7 cellular contexts compared by ENCODE assay signal in genomic region chr2:172698041-172698863, GRCh38. TPM values are rescaled to one million over a fixed set of nuclear protein-coding genes. Genes with fewer than 3 reads are reported as not detected.
A peak's percentile ranks its signal among the peaks of the same experiment; 100 is the strongest.
DNase-seq lines count a peak whose midpoint lies in the region; ATAC-seq and TF ChIP-seq lines count a peak whose summit lies in the region.

No MANE protein-coding gene starts in this region.

- peak; percentile 76 for ATAC-seq in GM18520 (IDR thresholded peaks at IDR 0.05; ENCODE audit: unreplicated experiment)
- ATAC-seq in HG02588 (IDR thresholded peaks at IDR 0.05; ENCODE audit: unreplicated experiment), result peak; percentile 92

- intact Hi-C loops in dorsolateral prefrontal cortex (cut with DNase I), result no loop called here

- H3K4me1 ChIP-seq in BE2C, result no peaks in the 10 kb centered on the region

- H3K9me3 ChIP-seq in BE2C, result no peaks in the 10 kb centered on the region

- H3K4me3 ChIP-seq in BE2C (ENCODE audit: low read depth, low read length) (no peak overlapping the region), dorsolateral prefrontal cortex (no peak overlapping the region)

- DNase-seq in NOMO-1 treated with DMSO at 0.1 percent for 48 hours (lab: John Stamatoyannopoulos, UW; ENCODE audit: unreplicated experiment) (peak; percentile 69), erythroblast (lab: John Stamatoyannopoulos, UW) (peak; percentile 26 to 59), BE2C (no peak), NCI-H82 treated with DMSO at 0.1 percent for 48 hours (lab: John Stamatoyannopoulos, UW; ENCODE audit: unreplicated experiment) (no peak), dorsolateral prefrontal cortex (no peak)

- no peaks in the 10 kb centered on the region for H3K36me3 ChIP-seq in BE2C

- H3K27me3 ChIP-seq in BE2C (no peaks in the 10 kb centered on the region), dorsolateral prefrontal cortex (no peaks in the 10 kb centered on the region)

- no peak for TF ChIP-seq POLR2A in erythroblast (IDR thresholded peaks at IDR 0.05; ENCODE audit: low read length)

- TF ChIP-seq CTCF in BE2C (IDR thresholded peaks at IDR 0.05; ENCODE audit: low read depth, low read length) (no peak), dorsolateral prefrontal cortex (IDR thresholded peaks at IDR 0.05 in 54 of 56, conservative IDR thresholded peaks at IDR 0.05 in 2 of 56; ENCODE audit: low read depth in 1 of 56, partially characterized antibody in 56 of 56) (no peak)

- H3K27ac ChIP-seq in dorsolateral prefrontal cortex, result peak overlapping the region in 20 of 59 donors; percentile 12 to 76 (median 41)

RNA-seq across cellular contexts. Expression of gene RAPGEF4, which starts 37.4 kb away (rescaled TPM):
- polyA plus RNA-seq in BE2C (2012; ENCODE audit: insufficient read depth, insufficient read length, low read depth), result 12.6 TPM
- 100 to 1,000 TPM; 124 to 383 (median 245) TPM for total RNA-seq in dorsolateral prefrontal cortex

Comparison
In these comparisons a context has a peak if more than half of its experiments do, and no peak if none do; other contexts are left out.
1. DNase-seq: peak in NOMO-1 treated with DMSO at 0.1 percent for 48 hours (single experiment) and erythroblast (2 of 2); none in BE2C (single experiment), NCI-H82 treated with DMSO at 0.1 percent for 48 hours (single experiment) and dorsolateral prefrontal cortex (0 of 10).